In the genomic region with DNA sequence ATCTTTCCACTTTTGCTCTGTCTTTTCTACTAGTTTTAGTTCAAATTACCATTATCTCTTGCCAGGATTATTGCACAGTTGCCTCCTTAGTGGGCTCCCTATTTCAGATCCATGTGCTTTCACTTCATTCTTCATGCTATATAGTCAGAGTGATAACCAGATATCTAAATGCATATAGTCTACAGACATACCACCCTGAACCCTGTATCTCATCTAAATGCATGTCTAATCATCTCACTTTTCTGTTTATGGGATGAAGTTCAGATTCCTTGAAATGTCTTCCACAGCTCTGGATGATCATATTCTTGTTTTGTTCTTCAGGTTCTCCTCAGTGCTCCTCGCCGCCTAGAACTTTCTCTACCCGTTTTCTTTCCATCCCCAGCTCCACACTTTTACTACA, we compare ENCODE assay signal across 17 cellular contexts.
"Had no signal": no experiment of that assay in that cellular context is flagged by ENCODE, and none has a peak within 500 bp of the region (broad histone marks: within the 10 kb centered on the region; RNA-seq: fewer than 3 reads in every experiment).

No MANE protein-coding gene starts in this region.

- H3K36me3 ChIP-seq: vagina had no signal

- H3K27me3 Mint-ChIP-seq: activated CD4-positive, alpha-beta memory T cell treated with anti-CD3 and anti-CD28 coated beads, Interleukin-2, amount 10 ng/mL, durations not matched to agents 7 days and 5 days had no signal

- H3K4me3 Mint-ChIP-seq: activated CD4-positive, alpha-beta memory T cell treated with anti-CD3 and anti-CD28 coated beads, Interleukin-2, amount 10 ng/mL, durations not matched to agents 7 days and 5 days; neural progenitor cell; T-helper 2 cell treated with Interferon-gamma antibody and Interleukin-4, amounts not matched to agents 5 μg/mL and 100 μg/mL, for 36 hours had no signal

- H3K4me1 ChIP-seq: ascending aorta, neural progenitor cell had no signal

- H3K27ac ChIP-seq: ascending aorta, dorsolateral prefrontal cortex, esophagus squamous epithelium, foreskin keratinocyte, neural progenitor cell, pancreas, tibial artery, vagina had no signal

- H3K4me3 ChIP-seq: ascending aorta, dorsolateral prefrontal cortex, esophagus squamous epithelium, lung, mucosa of descending colon, neural progenitor cell, pancreas, tibial artery, vagina had no signal

- H3K9me3 ChIP-seq: ascending aorta, esophagus squamous epithelium, mucosa of descending colon, pancreas, tibial artery, vagina had no signal

- H3K27ac Mint-ChIP-seq: activated CD4-positive, alpha-beta memory T cell treated with anti-CD3 and anti-CD28 coated beads, Interleukin-2, amount 10 ng/mL, durations not matched to agents 7 days and 5 days; neural progenitor cell; T-helper 2 cell treated with Interferon-gamma antibody and Interleukin-4, amounts not matched to agents 5 μg/mL and 100 μg/mL, for 36 hours had no signal

- ATAC-seq: foreskin keratinocyte, left colon, mucosa of descending colon, pancreas had no signal

- H3K9me3 Mint-ChIP-seq: activated CD4-positive, alpha-beta memory T cell treated with anti-CD3 and anti-CD28 coated beads, Interleukin-2, amount 10 ng/mL, durations not matched to agents 7 days and 5 days; T-helper 2 cell treated with Interferon-gamma antibody and Interleukin-4, amounts not matched to agents 5 μg/mL and 100 μg/mL, for 36 hours had no signal

- H3K27me3 ChIP-seq: ascending aorta, dorsolateral prefrontal cortex, esophagus squamous epithelium, foreskin keratinocyte, neural progenitor cell, pancreas, tibial artery, vagina had no signal

- H3K4me1 Mint-ChIP-seq: neural progenitor cell had no signal

- DNase-seq: activated CD4-positive, alpha-beta memory T cell treated with anti-CD3 and anti-CD28 coated beads, Interleukin-2, amount 10 ng/mL, durations not matched to agents 7 days and 5 days; activated CD4-positive, alpha-beta T cell treated with anti-CD3 and anti-CD28 coated beads for 1 hour; activated gamma-delta T cell; dorsolateral prefrontal cortex; esophagus squamous epithelium; foreskin keratinocyte; left colon; mucosa of descending colon; pancreas; stimulated activated CD4-positive, alpha-beta T cell treated with anti-CD3 and anti-CD28 coated beads, Interleukin-4, amount 100 ng/mL, for 1 hour; SW 1271; tibial artery had no signal
